In genomic region chr11:125494601-125494986, GRCh38 we compare ENCODE assay signal across 10 cellular contexts. TPM values are rescaled to one million over a fixed set of nuclear protein-coding genes. Genes with fewer than 3 reads are reported as not detected.
A peak's percentile ranks its signal among the peaks of the same experiment; 100 is the strongest.
DNase-seq lines count a peak whose midpoint lies in the region; ATAC-seq, FAIRE-seq and TF ChIP-seq lines count a peak whose summit lies in the region.
"Had no signal": no experiment of that assay in that cellular context is flagged by ENCODE, and none has a peak within 500 bp of the region (broad histone marks: within the 10 kb centered on the region; RNA-seq: fewer than 3 reads in every experiment).

No MANE protein-coding gene starts in this region.

- no peak for DNase-seq in activated CD8-positive, alpha-beta memory T cell treated with anti-CD3 and anti-CD28 coated beads, Interleukin-2, amount 10 ng/mL, durations not matched to agents 7 days and 5 days
- DNase-seq in activated CD8-positive, alpha-beta memory T cell treated with anti-CD3 and anti-CD28 coated beads for 24 hours, result no peak
- DNase-seq in GM12878 (ENCODE audit: low read depth, low spot score) (no peak), keratinocyte (ENCODE audit: low read depth, low spot score) (no peak), superior temporal gyrus (ENCODE audit: extremely low spot score) (peak; percentile 75), gastrocnemius medialis (no peak), SW 1271 (lab: John Stamatoyannopoulos, UW) (no peak)

- TSS peak; percentile 62 for BruUV-seq in GM12878 (replicated peaks; lab: Mats Ljungman, UMichigan)

- POLR2A ChIA-PET in GM12878 (lab: Charles Lee), result interaction anchor here (0.7 to 1.0 kb wide), 3 partner anchors 12 to 131 kb away, joined by 3 read pairs; partner anchors contain the start of gene CHEK1

- peaks cover 18% of the 10 kb centered on the region for H3K4me1 Mint-ChIP-seq in activated CD8-positive, alpha-beta memory T cell treated with anti-CD3 and anti-CD28 coated beads, Interleukin-2, amount 10 ng/mL, durations not matched to agents 7 days and 5 days

- H3K4me3 Mint-ChIP-seq in activated CD8-positive, alpha-beta memory T cell treated with anti-CD3 and anti-CD28 coated beads, Interleukin-2, amount 10 ng/mL, durations not matched to agents 7 days and 5 days, result peak overlapping the region; percentile 68

- no peak for TF ChIP-seq EP300 in GM12878 (IDR thresholded peaks at IDR 0.05; ENCODE audit: borderline replicate concordance in 1 of 2, control insufficient read depth in 1 of 2, low read depth in 2 of 2, low read length in 2 of 2)

- in situ Hi-C loops in GM12878 (cut with MboI), result no loop called here
- in situ Hi-C loops in gastrocnemius medialis (cut with MboI; ENCODE audit: low sequenced_read_pairs in 4 of 4), result no loop called here

- H3K4me3 ChIP-seq in GM12878, result peak overlapping the region; percentile 57
- H3K4me3 ChIP-seq in keratinocyte (ENCODE audit: control insufficient read depth in 2 of 3, extremely low read depth in 1 of 3, insufficient read depth in 2 of 3, low read depth in 1 of 3, low read length in 3 of 3), result peak overlapping the region; percentile 83 to 97 (median 96)
- peak overlapping the region in 2 of 4 donors; percentile 63 to 82 for H3K4me3 ChIP-seq in gastrocnemius medialis

- peak overlapping the region; percentile 62 for H2AFZ ChIP-seq in GM12878 (ENCODE audit: control insufficient read depth, low read depth, low read length)
- H2AFZ ChIP-seq in keratinocyte (ENCODE audit: control insufficient read depth, low read length), result peak overlapping the region; percentile 68

- H4K20me1 ChIP-seq in GM12878 (ENCODE audit: control insufficient read depth, insufficient read depth) (no peaks in the 10 kb centered on the region), keratinocyte (ENCODE audit: control insufficient read depth, extremely low read depth, insufficient read depth, low read length) (no peaks in the 10 kb centered on the region)
- H4K20me1 ChIP-seq: BLaER1 treated with 17β-estradiol and CSF1 and Interleukin-3, amounts not matched to agents 10 nM and 100 nM had no signal

- H3K4me2 ChIP-seq in GM12878 (ENCODE audit: control insufficient read depth, insufficient read depth) (peak overlapping the region; percentile 64), keratinocyte (ENCODE audit: control insufficient read depth, extremely low read depth, insufficient read depth, low read depth, low read length) (peak overlapping the region; percentile 98)

- CTCF ChIA-PET in activated CD8-positive, alpha-beta memory T cell treated with anti-CD3 and anti-CD28 coated beads, Interleukin-2, amount 10 ng/mL, durations not matched to agents 7 days and 5 days (lab: Charles Lee), result interaction anchor here (1.4 kb wide), 2 partner anchors 42 to 71 kb away, joined by 3 read pairs; no protein-coding TSS in a partner anchor
- CTCF ChIA-PET in GM12878 (lab: Yijun Ruan, JAX), result interaction anchor here (1.0 to 1.9 kb wide), 2 partner anchors 9 to 43 kb away, joined by 4 to 8 read pairs; no protein-coding TSS in a partner anchor

- no peaks in the 10 kb centered on the region for H3K9me1 ChIP-seq in keratinocyte (ENCODE audit: control insufficient read depth, extremely low read depth, insufficient read depth, low read length)

- SMC1A ChIA-PET in GM12878 (lab: Charles Lee; ENCODE audit: uncharacterized antibody, unreplicated experiment), result interaction anchor here (0.7 to 2.2 kb wide), 5 partner anchors 9 to 81 kb away, joined by 3 to 9 read pairs (median 3); no protein-coding TSS in a partner anchor

- H3K4me1 ChIP-seq in GM12878 (ENCODE audit: control insufficient read depth, insufficient read depth, low read length) (peaks cover 4% of the 10 kb centered on the region; the same call in 1 of the 2 replicates), keratinocyte (ENCODE audit: control insufficient read depth, extremely low read depth, insufficient read depth, low read length) (peaks cover 15% of the 10 kb centered on the region), gastrocnemius medialis (peaks cover 0 to 7% of the 10 kb centered on the region in 2 donors)

- H3K79me2 ChIP-seq in GM12878 (ENCODE audit: control insufficient read depth, insufficient read depth, low read length) (peaks cover 20% of the 10 kb centered on the region), keratinocyte (ENCODE audit: control insufficient read depth, insufficient read depth, low read length) (peaks cover 56% of the 10 kb centered on the region)

- H3K27ac ChIP-seq in GM12878 (ENCODE audit: control insufficient read depth, insufficient read depth) (peak overlapping the region; percentile 58), keratinocyte (ENCODE audit: control insufficient read depth, insufficient read depth, low read length) (peak overlapping the region; percentile 67), gastrocnemius medialis (no peak overlapping the region)

- FAIRE-seq in GM12878 (lab: Jason Lieb, UNC) (no peak), keratinocyte (lab: Jason Lieb, UNC) (no peak)
- FAIRE-seq: TTC549 had no signal

- TF ChIP-seq CTCF in GM12878 (IDR thresholded peaks at IDR 0.05 in 2 of 3, conservative IDR thresholded peaks at IDR 0.05 in 1 of 3; ENCODE audit: control insufficient read depth in 2 of 3, extremely low read depth in 1 of 3, insufficient read depth in 1 of 3, low read depth in 3 of 3, low read length in 3 of 3), result no peak
- no peak for TF ChIP-seq CTCF in keratinocyte (optimal IDR thresholded peaks at IDR 0.05 in 1 of 3, IDR thresholded peaks at IDR 0.05 in 1 of 3, conservative IDR thresholded peaks at IDR 0.05 in 1 of 3; ENCODE audit: extremely low read depth in 1 of 3, insufficient read depth in 2 of 3, low read length in 3 of 3)
- TF ChIP-seq CTCF in gastrocnemius medialis (IDR thresholded peaks at IDR 0.05 in 4 of 5, conservative IDR thresholded peaks at IDR 0.05 in 1 of 5), result no peak

- H3K27me3 Mint-ChIP-seq in activated CD8-positive, alpha-beta memory T cell treated with anti-CD3 and anti-CD28 coated beads, Interleukin-2, amount 10 ng/mL, durations not matched to agents 7 days and 5 days, result peaks cover 49% of the 10 kb centered on the region

- no peak for TF ChIP-seq RAD21 in GM12878 (IDR thresholded peaks at IDR 0.05; ENCODE audit: insufficient read depth, low read depth, low read length)

- H3K9me3 ChIP-seq in GM12878 (replicated peaks; ENCODE audit: control insufficient read depth, insufficient read depth, low read length) (no peaks in the 10 kb centered on the region), keratinocyte (ENCODE audit: control insufficient read depth, low read depth, low read length) (no peaks in the 10 kb centered on the region), gastrocnemius medialis (no peaks in the 10 kb centered on the region)

- RAD21 ChIA-PET in GM12878 (lab: Charles Lee; ENCODE audit: unreplicated experiment), result interaction anchor here (1.3 kb wide), 1 partner anchor 76 kb away, joined by 4 read pairs; no protein-coding TSS in a partner anchor

- dilution Hi-C loops in keratinocyte (cut with MboI; ENCODE audit: extremely low pct_ligation_motif_present, low sequenced_read_pairs), result no loop called here

- H3K36me3 ChIP-seq in GM12878 (ENCODE audit: control insufficient read depth in 2 of 2, insufficient read depth in 2 of 2, low read length in 1 of 2) (no peaks in the 10 kb centered on the region), keratinocyte (ENCODE audit: control insufficient read depth in 2 of 2, extremely low read depth in 1 of 2, insufficient read depth in 2 of 2, low read length in 2 of 2) (peaks cover 2 to 3% of the 10 kb centered on the region in 2 experiments), gastrocnemius medialis (no peaks in the 10 kb centered on the region)

- intact Hi-C loops in GM12878 (cut with micrococcal nuclease; ENCODE audit: unreplicated experiment), result loop anchor here (2.0 to 5.0 kb wide), 2 partner anchors 20 to 98 kb away; partner anchors contain the start of gene STT3A
- intact Hi-C loops in gastrocnemius medialis (cut with DNase I; ENCODE audit: low total_unique reads), result no loop called here

- 38% methylated on average over 16 of the region's 16 CpGs for WGBS in GM12878 (ENCODE audit: insufficient coverage, insufficient replicate concordance, low lambda C conversion rate, missing lambda C conversion rate)

- peaks cover 2% of the 10 kb centered on the region for H3K36me3 Mint-ChIP-seq in activated CD8-positive, alpha-beta memory T cell treated with anti-CD3 and anti-CD28 coated beads, Interleukin-2, amount 10 ng/mL, durations not matched to agents 7 days and 5 days

- no peak for ATAC-seq in activated CD8-positive, alpha-beta memory T cell treated with anti-CD3 and anti-CD28 coated beads, Interleukin-2, amount 10 ng/mL, durations not matched to agents 7 days and 5 days
- peak; percentile 45 for ATAC-seq in GM12878
- no peak for ATAC-seq in gastrocnemius medialis
- no peak for ATAC-seq in GM18868 (IDR thresholded peaks at IDR 0.05; ENCODE audit: unreplicated experiment)

- no peak for TF ChIP-seq POLR2A in GM12878 (IDR thresholded peaks at IDR 0.05; ENCODE audit: low read depth, low read length)
- no peak for TF ChIP-seq POLR2A in gastrocnemius medialis (IDR thresholded peaks at IDR 0.05)

- H3K27ac Mint-ChIP-seq in activated CD8-positive, alpha-beta memory T cell treated with anti-CD3 and anti-CD28 coated beads, Interleukin-2, amount 10 ng/mL, durations not matched to agents 7 days and 5 days, result no peak overlapping the region

- no peaks in the 10 kb centered on the region for H3K9me3 Mint-ChIP-seq in activated CD8-positive, alpha-beta memory T cell treated with anti-CD3 and anti-CD28 coated beads, Interleukin-2, amount 10 ng/mL, durations not matched to agents 7 days and 5 days (ENCODE audit: low read depth)

- 0 out of 4 replicates have a peak, but pooled peaks cover 0 to 7% of the 10 kb centered on the region in 2 experiments for H3K27me3 ChIP-seq in GM12878 (replicated peaks in 1 of 2; ENCODE audit: control insufficient read depth in 2 of 2, insufficient read depth in 2 of 2, low read length in 1 of 2)
- no peaks in the 10 kb centered on the region for H3K27me3 ChIP-seq in keratinocyte (ENCODE audit: control insufficient read depth, extremely low read depth, insufficient read depth, low read length)
- peaks cover 4 to 38% (median 25%) of the 10 kb centered on the region in 3 donors for H3K27me3 ChIP-seq in gastrocnemius medialis

- H3K9ac ChIP-seq in GM12878 (ENCODE audit: control insufficient read depth, insufficient read depth, low read length) (peak overlapping the region; percentile 64), keratinocyte (ENCODE audit: control insufficient read depth, extremely low read depth, insufficient read depth, low read length) (peak overlapping the region; percentile 80)

RNA-seq across cellular contexts. Expression of gene FEZ1, which starts 1.5 kb away (rescaled TPM):
- 1 to 10 TPM; 1.1 to 9.0 TPM for total RNA-seq in activated CD8-positive, alpha-beta memory T cell treated with anti-CD3 and anti-CD28 coated beads, Interleukin-2, amount 10 ng/mL, durations not matched to agents 7 days and 5 days
- 20.4 and 20.8 TPM in 2 replicates for total RNA-seq in GM12878 (2013; cell fraction: nucleolus; rRNA removed)
- 9.0 and 15.3 TPM in 2 replicates for total RNA-seq in GM12878 (2014; rRNA removed)
- 9.8 and 10.4 TPM in 2 replicates for total RNA-seq in GM12878 (2014; rRNA removed; fragmentation: Illumina TruSeq; extraction: Trizol)
- 10.1 and 11.6 TPM in 2 replicates for total RNA-seq in GM12878 (2021)
- polyA plus RNA-seq in GM12878 (2011; ENCODE audit: low read depth), result 18.3 TPM
- 46.7 and 57.0 TPM in 2 replicates for polyA plus RNA-seq in GM12878 (2011; rRNA removed)
- polyA plus RNA-seq in GM12878 (2011; cell fraction: cytosol; rRNA removed), result 57.5 and 65.1 TPM in 2 replicates
- polyA plus RNA-seq in GM12878 (2011; cell fraction: nucleus; rRNA removed), result 36.3 and 40.0 TPM in 2 replicates
- 14.3 and 23.0 TPM in 2 replicates for polyA plus RNA-seq in GM12878 (2012)
- polyA plus RNA-seq in GM12878 (2014; fragmentation: Illumina TruSeq; extraction: Trizol), result 11.5 and 12.4 TPM in 2 replicates
- polyA plus RNA-seq in GM12878 (2014; fragmentation: Nextera tagmentation; extraction: Ambion mirVana), result 1 to 10 TPM; 2.7 to 4.9 TPM
- polyA plus RNA-seq in GM12878 (2014; rRNA removed), result 9.4 and 12.0 TPM in 2 replicates
- 1 to 10 TPM; 7.6 to 8.8 TPM for polyA plus RNA-seq in GM12878 (2016; fragmentation: Nextera tagmentation; extraction: Ambion mirVana)
- 26.7 and 28.7 TPM in 2 replicates for polyA minus RNA-seq in GM12878 (2011; rRNA and poly(A)+ RNA removed)
- polyA minus RNA-seq in GM12878 (2011; cell fraction: cytosol; rRNA and poly(A)+ RNA removed), result 14.7 and 18.4 TPM in 2 replicates
- 6.2 and 17.0 TPM in 2 replicates for polyA minus RNA-seq in GM12878 (2011; cell fraction: nucleus; rRNA and poly(A)+ RNA removed)
- 112 to 300 TPM (median 182 TPM) in 3 replicates for polyA plus RNA-seq in keratinocyte
- 54.1 TPM for polyA plus RNA-seq in keratinocyte (2011; ENCODE audit: low read depth)
- 245 and 248 TPM in 2 replicates for polyA plus RNA-seq in keratinocyte (2011; cell fraction: cytosol; rRNA removed)
- polyA plus RNA-seq in keratinocyte (2011; cell fraction: nucleus; rRNA removed), result 135 and 137 TPM in 2 replicates
- polyA plus RNA-seq in keratinocyte (2012; ENCODE audit: low replicate concordance), result 55.1 and 228 TPM in 2 replicates
- 68.8 to 119 TPM (median 113 TPM) in 3 replicates for polyA minus RNA-seq in keratinocyte
- polyA minus RNA-seq in keratinocyte (2011; cell fraction: cytosol; rRNA and poly(A)+ RNA removed), result 88.8 TPM
- polyA minus RNA-seq in keratinocyte (2011; cell fraction: nucleus; rRNA and poly(A)+ RNA removed), result 18.7 and 42.8 TPM in 2 replicates
- total RNA-seq in gastrocnemius medialis, result 1 to 10 TPM; 5.2 to 7.9 (median 6.6) TPM

Comparison
In these comparisons a context has a peak if more than half of its experiments do, and no peak if none do; other contexts are left out.
1. H3K27ac ChIP-seq: peak in GM12878 (single experiment) and keratinocyte (single experiment); none in gastrocnemius medialis (0 of 4).